In the genomic region with DNA sequence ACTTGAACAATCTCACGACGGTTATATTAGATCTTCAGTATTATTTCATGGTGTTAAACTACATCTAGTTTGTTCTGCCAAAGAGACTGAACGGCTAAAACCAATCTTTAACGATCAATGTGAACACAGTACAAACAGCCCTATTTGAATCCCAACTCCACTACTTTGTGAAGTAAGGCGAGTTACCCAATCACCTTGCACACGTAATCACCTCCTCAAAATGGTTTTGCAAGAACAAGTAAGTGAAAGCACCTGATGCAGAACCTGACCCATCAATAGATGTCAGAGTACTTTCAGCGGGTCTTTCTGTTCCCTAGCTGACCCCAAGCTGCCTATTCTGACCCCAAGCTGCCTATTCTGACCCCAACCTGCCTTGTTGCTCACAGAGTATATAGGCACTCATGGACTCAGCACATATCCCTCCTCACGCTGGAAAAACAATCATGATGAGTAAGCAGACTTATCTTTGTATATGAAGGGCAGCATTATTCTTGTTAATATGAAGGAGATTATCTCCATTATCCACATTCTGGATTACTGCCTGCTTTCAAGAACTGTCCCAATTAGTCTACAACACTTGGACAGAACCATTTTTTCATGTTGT, we compare ENCODE assay signal across 1 cellular context.
TF ChIP-seq lines count a peak whose summit lies in the region.

No MANE protein-coding gene starts in this region.

TF ChIP-seq in GM12878, 131 proteins besides CTCF, POLR2A, EP300 and RAD21:
- no peak for TF ChIP-seq EZH2 (IDR thresholded peaks at IDR 0.05; ENCODE audit: borderline replicate concordance, control insufficient read depth, low read depth, low read length)
- peak; percentile 54; the same call in 1 of the 2 replicates for TF ChIP-seq NR2F1 (conservative IDR thresholded peaks at IDR 0.05)
- peak; percentile 94 for TF ChIP-seq MLLT1 (IDR thresholded peaks at IDR 0.05)
- TF ChIP-seq CREM (IDR thresholded peaks at IDR 0.05; ENCODE audit: low read depth): no peak
- no peak for TF ChIP-seq TCF3 (IDR thresholded peaks at IDR 0.05; ENCODE audit: borderline replicate concordance, insufficient read depth, low read depth, low read length)
TF ChIP-seq in GM12878: peak in this region for 2.
